ENCODE assay signal across 8 cellular contexts in genomic region chr9:20611751-20612287, GRCh38. TPM values are rescaled to one million over a fixed set of nuclear protein-coding genes. Genes with fewer than 3 reads are reported as not detected.
DNase-seq lines count a peak whose midpoint lies in the region; ATAC-seq, FAIRE-seq and TF ChIP-seq lines count a peak whose summit lies in the region.

No MANE protein-coding gene starts in this region.

- TF ChIP-seq CTCF in astrocyte (IDR thresholded peaks at IDR 0.05; ENCODE audit: insufficient read depth, low read depth, low read length) (peak; percentile 58), left lung (IDR thresholded peaks at IDR 0.05) (peak; percentile 42 to 45)

- peak overlapping the region; percentile 56 for H3K27ac Mint-ChIP-seq in astrocyte (ENCODE audit: unreplicated experiment)

- peak overlapping the region; percentile 74 for H3K4me2 ChIP-seq in astrocyte (ENCODE audit: low read length)

- H3K4me3 ChIP-seq in astrocyte (ENCODE audit: insufficient read depth, low read depth, low read length): peak overlapping the region; percentile 36
- H3K4me3 ChIP-seq in left lung: no peak overlapping the region
- no peak overlapping the region for H3K4me3 ChIP-seq in H7 (ENCODE audit: insufficient read depth, low read depth, low read length)

- peaks cover 15% of the 10 kb centered on the region for H3K79me2 ChIP-seq in astrocyte (ENCODE audit: insufficient read depth, low read length)

- intact Hi-C loops in left lung (cut with DNase I): no loop called here

- H3K9me3 ChIP-seq in astrocyte (ENCODE audit: insufficient read depth, low read depth, low read length) (no peaks in the 10 kb centered on the region), left lung (no peaks in the 10 kb centered on the region)

- peaks cover 18% of the 10 kb centered on the region for H3K4me1 Mint-ChIP-seq in astrocyte (ENCODE audit: low read depth, unreplicated experiment)

- H3K36me3 ChIP-seq in astrocyte (ENCODE audit: insufficient read depth, low read length) (no peaks in the 10 kb centered on the region), left lung (no peaks in the 10 kb centered on the region), H7 (replicated peaks; ENCODE audit: control insufficient read depth, insufficient read depth, low read length) (no peaks in the 10 kb centered on the region)

- no peaks in the 10 kb centered on the region for H3K36me3 Mint-ChIP-seq in astrocyte (ENCODE audit: low read depth, unreplicated experiment)

- FAIRE-seq in astrocyte (lab: Jason Lieb, UNC): peak; percentile 78

- DNase-seq in AG08395 (ENCODE audit: low spot score): peak; percentile 29
- DNase-seq in HCEC 1CT: peak; percentile 90
- peak; percentile 84 for DNase-seq in astrocyte (ENCODE audit: low read depth)
- no peak for DNase-seq in left lung
- no peak for DNase-seq in H7
- DNase-seq in NOMO-1 treated with DMSO at 0.1 percent for 48 hours (lab: John Stamatoyannopoulos, UW; ENCODE audit: unreplicated experiment): no peak

- H3K4me1 ChIP-seq in astrocyte (ENCODE audit: insufficient read depth, low read length) (peaks cover 3% of the 10 kb centered on the region), left lung (peaks cover 0 to 10% of the 10 kb centered on the region in 2 donors)

- no peaks in the 10 kb centered on the region for H4K20me1 ChIP-seq in astrocyte (ENCODE audit: insufficient read depth, low read length)

- peak overlapping the region; percentile 59 for H3K9ac ChIP-seq in astrocyte (ENCODE audit: low read length)

- peak; percentile 83 for ATAC-seq in left lung
- no peak for ATAC-seq in GM21367 (IDR thresholded peaks at IDR 0.05; ENCODE audit: unreplicated experiment)
- ATAC-seq in HG03025 (IDR thresholded peaks at IDR 0.05; ENCODE audit: low FRiP score, unreplicated experiment): no peak

- H2AFZ ChIP-seq in astrocyte (ENCODE audit: low read depth, low read length): peak overlapping the region; percentile 0

- no peaks in the 10 kb centered on the region for H3K27me3 Mint-ChIP-seq in astrocyte (ENCODE audit: low read depth, unreplicated experiment)

- no peaks in the 10 kb centered on the region for H3K9me3 Mint-ChIP-seq in astrocyte (ENCODE audit: unreplicated experiment)

- H3K27ac ChIP-seq in astrocyte (ENCODE audit: low read depth, low read length): peak overlapping the region; percentile 62
- peak overlapping the region; percentile 2 to 55 for H3K27ac ChIP-seq in left lung

- no peak overlapping the region for H3K4me3 Mint-ChIP-seq in astrocyte (ENCODE audit: unreplicated experiment)

- H3K27me3 ChIP-seq in astrocyte (ENCODE audit: insufficient read depth, low read length) (no peaks in the 10 kb centered on the region), left lung (no peaks in the 10 kb centered on the region), H7 (ENCODE audit: control insufficient read depth, insufficient read depth, low read length) (no peaks in the 10 kb centered on the region)

RNA-seq across cellular contexts. Expression of gene MLLT3, which starts 10.5 kb away (rescaled TPM):
- total RNA-seq in astrocyte (35.1 and 41.6 TPM in 2 replicates), left lung (10 to 100 TPM; 17.0 to 27.6 TPM)
- 4.3 and 7.8 TPM in 2 replicates for total RNA-seq in H7 (2014; rRNA removed; shearing (Covaris generic))

Comparison
In these comparisons a context has a peak if more than half of its experiments do, and no peak if none do; other contexts are left out.
1. DNase-seq: peak in AG08395 (single experiment), HCEC 1CT (single experiment) and astrocyte (single experiment); none in left lung (0 of 2), H7 (single experiment) and NOMO-1 treated with DMSO at 0.1 percent for 48 hours (single experiment).